In the genomic region with DNA sequence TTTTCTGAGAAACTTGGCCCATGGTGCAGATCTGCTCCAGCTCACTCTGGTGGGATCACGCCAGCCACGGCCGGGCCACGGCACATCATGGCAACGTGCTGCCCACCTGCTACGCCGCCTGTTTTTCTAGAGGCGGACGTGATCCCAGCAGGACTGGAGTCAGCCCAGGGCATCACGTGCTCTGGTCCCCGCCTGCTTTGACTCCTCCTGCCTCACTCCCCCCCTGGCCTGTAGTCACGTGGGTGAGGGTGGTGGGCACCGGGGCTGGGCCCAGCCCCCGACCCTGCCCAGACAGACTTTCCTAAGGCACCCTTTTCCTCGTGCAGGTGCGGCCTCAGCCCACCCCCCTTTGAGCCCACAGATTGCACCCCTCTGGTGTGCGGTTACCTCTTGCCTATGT, we compare ENCODE assay signal across 2 cellular contexts. TPM values are rescaled to one million over a fixed set of nuclear protein-coding genes. Genes with fewer than 3 reads are reported as not detected.
"Had no signal": no experiment of that assay in that cellular context is flagged by ENCODE, and none has a peak within 500 bp of the region (broad histone marks: within the 10 kb centered on the region; RNA-seq: fewer than 3 reads in every experiment).

No MANE protein-coding gene starts in this region.

RNA-seq across cellular contexts. Expression of a gene that starts 0.7 kb away (rescaled TPM):
- total RNA-seq: HT-29 had no signal
- polyA plus RNA-seq: IgD-negative memory B cell had no signal
